ENCODE assay signal across 8 cellular contexts in genomic region chr14:77459072-77459723, GRCh38. TPM values are rescaled to one million over a fixed set of nuclear protein-coding genes. Genes with fewer than 3 reads are reported as not detected.
A peak's percentile ranks its signal among the peaks of the same experiment; 100 is the strongest.
DNase-seq lines count a peak whose midpoint lies in the region; ATAC-seq and TF ChIP-seq lines count a peak whose summit lies in the region.

No MANE protein-coding gene starts in this region.

- H2AFZ ChIP-seq in PC-3 (ENCODE audit: low read length): no peak overlapping the region

- H3K27me3 ChIP-seq in CD4-positive, alpha-beta T cell (ENCODE audit: control insufficient read depth, insufficient read depth, low read length): no peaks in the 10 kb centered on the region
- H3K27me3 ChIP-seq in PC-3 (ENCODE audit: low read length) (no peaks in the 10 kb centered on the region), tibial artery (no peaks in the 10 kb centered on the region)

- H3K4me2 ChIP-seq in PC-3 (ENCODE audit: low read length): peak overlapping the region; percentile 92

- peak; percentile 54 for TF ChIP-seq CTCF in CD4-positive, alpha-beta T cell (IDR thresholded peaks at IDR 0.05)
- TF ChIP-seq CTCF in PC-3 (conservative IDR thresholded peaks at IDR 0.05; ENCODE audit: low read depth, low read length) (peak; percentile 98), foreskin fibroblast (IDR thresholded peaks at IDR 0.05; ENCODE audit: low read depth, low read length) (peak; percentile 67), omental fat pad (IDR thresholded peaks at IDR 0.05) (no peak), tibial artery (IDR thresholded peaks at IDR 0.05) (peak; percentile 31 to 39)

- peak overlapping the region; percentile 90 for H3K9ac ChIP-seq in PC-3 (ENCODE audit: low read length)

- peaks cover 52% of the 10 kb centered on the region for H3K79me2 ChIP-seq in PC-3 (ENCODE audit: low read length)

- H3K9me3 Mint-ChIP-seq in CD4-positive, alpha-beta T cell: no peaks in the 10 kb centered on the region
- no peaks in the 10 kb centered on the region for H3K9me3 Mint-ChIP-seq in activated T-helper 17 cell treated with anti-CD3 and anti-CD28 coated beads, Interleukin-2, amount 50 U/mL, for 72 hours

- peaks cover 48% of the 10 kb centered on the region for H3K4me1 Mint-ChIP-seq in CD4-positive, alpha-beta T cell (ENCODE audit: low read depth)
- H3K4me1 Mint-ChIP-seq in activated T-helper 17 cell treated with anti-CD3 and anti-CD28 coated beads, Interleukin-2, amount 50 U/mL, for 72 hours: peaks cover 23% of the 10 kb centered on the region

- no peak for ATAC-seq in CD4-positive, alpha-beta T cell (ENCODE audit: poor library complexity)
- no peak for ATAC-seq in PC-3
- no peak for ATAC-seq in activated T-helper 17 cell treated with anti-CD3 and anti-CD28 coated beads, Interleukin-2, amount 50 U/mL, for 72 hours (replicated peaks)
- ATAC-seq in omental fat pad (ENCODE audit: low FRiP score): no peak
- no peak for ATAC-seq in HG03442 (IDR thresholded peaks at IDR 0.05; ENCODE audit: unreplicated experiment)

- no peak overlapping the region for H3K27ac ChIP-seq in CD4-positive, alpha-beta T cell (ENCODE audit: low read depth, low read length)
- H3K27ac ChIP-seq in PC-3 (ENCODE audit: low read length) (no peak overlapping the region), tibial artery (peak overlapping the region in 1 of 2 donors; percentile 94)

- POLR2A ChIA-PET in CD4-positive, alpha-beta T cell (lab: Charles Lee): interaction anchor here (1.5 to 3.0 kb wide), 2 partner anchors 138 to 249 kb away, joined by 5 to 14 read pairs; partner anchors contain the start of genes ALKBH1, GSTZ1, POMT2 and SLIRP
- POLR2A ChIA-PET in PC-3 (lab: Charles Lee; ENCODE audit: unreplicated experiment): interaction anchor here (0.6 kb wide), 1 partner anchor 970 kb away, joined by 3 read pairs; no protein-coding TSS in a partner anchor

- CTCF ChIA-PET in CD4-positive, alpha-beta T cell (lab: Charles Lee): interaction anchor here (1.0 to 1.2 kb wide), 5 partner anchors 8 to 301 kb away, joined by 3 to 5 read pairs (median 3); no protein-coding TSS in a partner anchor
- CTCF ChIA-PET in PC-3 (lab: Charles Lee): interaction anchor here (0.5 to 1.5 kb wide), 5 partner anchors 83 to 259 kb away, joined by 3 to 5 read pairs (median 3); partner anchors contain the start of gene TMED8

- peak overlapping the region; percentile 90 for H3K27ac Mint-ChIP-seq in CD4-positive, alpha-beta T cell
- H3K27ac Mint-ChIP-seq in activated T-helper 17 cell treated with anti-CD3 and anti-CD28 coated beads, Interleukin-2, amount 50 U/mL, for 72 hours: peak overlapping the region; percentile 100

- DNase-seq in CD4-positive, alpha-beta T cell: peak; percentile 13 to 55 (median 42)
- DNase-seq in HT-29 (ENCODE audit: low spot score) (peak; percentile 79), PC-3 (peak; percentile 82), foreskin fibroblast (peak; percentile 56 to 85), omental fat pad (ENCODE audit: low spot score) (peak; percentile 83), tibial artery (peak in 1 of 2 donors; percentile 77)

- H3K9me3 ChIP-seq in CD4-positive, alpha-beta T cell (ENCODE audit: control insufficient read depth, low read length): no peaks in the 10 kb centered on the region
- H3K9me3 ChIP-seq in PC-3 (ENCODE audit: low read length) (no peaks in the 10 kb centered on the region), tibial artery (no peaks in the 10 kb centered on the region)

- H3K4me3 ChIP-seq in PC-3 (ENCODE audit: low read length) (peak overlapping the region; percentile 82), foreskin fibroblast (ENCODE audit: low read depth in 1 of 2, low read length in 2 of 2) (peak overlapping the region; percentile 81 to 94), tibial artery (peak overlapping the region; percentile 89)

- H3K36me3 ChIP-seq in PC-3 (ENCODE audit: low read depth, low read length) (peaks cover 33% of the 10 kb centered on the region), tibial artery (peaks cover 42 to 46% (median 46%) of the 10 kb centered on the region in 3 donors)

- H3K27me3 Mint-ChIP-seq in CD4-positive, alpha-beta T cell: no peaks in the 10 kb centered on the region
- no peaks in the 10 kb centered on the region for H3K27me3 Mint-ChIP-seq in activated T-helper 17 cell treated with anti-CD3 and anti-CD28 coated beads, Interleukin-2, amount 50 U/mL, for 72 hours

- no peaks in the 10 kb centered on the region for H3K9me2 ChIP-seq in PC-3 (replicated peaks; ENCODE audit: low read length)

- peaks cover 67% of the 10 kb centered on the region for H3K36me3 Mint-ChIP-seq in CD4-positive, alpha-beta T cell (ENCODE audit: low read depth)
- H3K36me3 Mint-ChIP-seq in activated T-helper 17 cell treated with anti-CD3 and anti-CD28 coated beads, Interleukin-2, amount 50 U/mL, for 72 hours (ENCODE audit: low read depth): peaks cover 77% of the 10 kb centered on the region

- H3K4me3 Mint-ChIP-seq in CD4-positive, alpha-beta T cell: peak overlapping the region; percentile 100
- peak overlapping the region; percentile 98 for H3K4me3 Mint-ChIP-seq in activated T-helper 17 cell treated with anti-CD3 and anti-CD28 coated beads, Interleukin-2, amount 50 U/mL, for 72 hours

- no TSS peak for BruUV-seq in PC-3 (replicated peaks; lab: Mats Ljungman, UMichigan)

- no peaks in the 10 kb centered on the region for H3F3A ChIP-seq in PC-3 (ENCODE audit: low read length, unreplicated experiment)

- intact Hi-C loops in CD4-positive, alpha-beta T cell (cut with DNase I, micrococcal nuclease): loop anchor here (1.0 to 5.0 kb wide), 6 partner anchors 93 to 1477 kb away; partner anchors contain the start of genes ANGEL1 (in 1 of the 2), SNW1 (in 1 of the 2), SPTLC2 (in 1 of the 2) and TGFB3 (in 1 of the 2)
- intact Hi-C loops in PC-3 (cut with micrococcal nuclease): loop anchor here (1.0 to 5.0 kb wide), 3 partner anchors 92 to 307 kb away; partner anchors contain the start of gene SPTLC2
- intact Hi-C loops in tibial artery (cut with DNase I; ENCODE audit: low total_unique reads): loop anchor here (5.0 kb wide), 2 partner anchors 98 to 248 kb away; partner anchors contain the start of genes ALKBH1 and SLIRP

- peaks cover 13% of the 10 kb centered on the region for H4K20me1 ChIP-seq in PC-3 (ENCODE audit: low read length)

- H3K4me1 ChIP-seq in PC-3 (ENCODE audit: insufficient read depth, low read length): peaks cover 19% of the 10 kb centered on the region
- peaks cover 0 to 31% (median 21%) of the 10 kb centered on the region in 4 donors for H3K4me1 ChIP-seq in tibial artery

RNA-seq across cellular contexts. Expression of gene AHSA1, which starts 1.3 kb away (rescaled TPM):
- 10 to 100 TPM; 28.7 to 33.7 TPM for total RNA-seq in CD4-positive, alpha-beta T cell
- total RNA-seq in HT-29 (2014; rRNA removed; shearing (Covaris generic)): 118 and 124 TPM in 2 replicates
- total RNA-seq in PC-3 (2014; rRNA removed) (215 and 217 TPM in 2 replicates), omental fat pad (100 to 1,000 TPM in 2 of 4 donors, 10 to 100 TPM in 2; 82.4 to 158 (median 101) TPM)
- 100 to 1,000 TPM; 143 to 283 TPM for total RNA-seq in activated T-helper 17 cell treated with anti-CD3 and anti-CD28 coated beads, Interleukin-2, amount 50 U/mL, for 72 hours

RNA-seq across cellular contexts. Expression of gene VIPAS39, which starts 1.8 kb away (rescaled TPM):
- total RNA-seq in CD4-positive, alpha-beta T cell: 1 to 10 TPM; 7.6 to 8.7 TPM
- 6.3 and 6.6 TPM in 2 replicates for total RNA-seq in HT-29 (2014; rRNA removed; shearing (Covaris generic))
- total RNA-seq in PC-3 (2014; rRNA removed) (20.1 and 20.2 TPM in 2 replicates), omental fat pad (10 to 100 TPM in 3 of 4 donors, 1 to 10 TPM in 1; 9.5 to 17.3 (median 14.3) TPM)
- 10 to 100 TPM; 19.0 to 25.9 TPM for total RNA-seq in activated T-helper 17 cell treated with anti-CD3 and anti-CD28 coated beads, Interleukin-2, amount 50 U/mL, for 72 hours

RNA-seq across cellular contexts. Expression of gene NOXRED1, which starts 35.9 kb away (rescaled TPM):
- total RNA-seq in CD4-positive, alpha-beta T cell: under 1 TPM; 0.16 to 0.42 TPM
- not detected in 2 replicates for total RNA-seq in HT-29 (2014; rRNA removed; shearing (Covaris generic))
- 0.33 and 0.46 TPM in 2 replicates for total RNA-seq in PC-3 (2014; rRNA removed)
- 1 to 10 TPM in 1 of 2 donors, under 1 TPM in 1; 0.89 to 1.0 TPM for total RNA-seq in activated T-helper 17 cell treated with anti-CD3 and anti-CD28 coated beads, Interleukin-2, amount 50 U/mL, for 72 hours
- total RNA-seq in omental fat pad: under 1 TPM in 2 of 4 donors, not detected in 2; 0.28 to 0.47 TPM

RNA-seq across cellular contexts. Expression of gene ISM2, which starts 39.4 kb away (rescaled TPM):
- total RNA-seq in CD4-positive, alpha-beta T cell: not detected
- not detected in 2 replicates for total RNA-seq in HT-29 (2014; rRNA removed; shearing (Covaris generic))
- 0.95 TPM in 1 of 2 replicates, not detected in the other for total RNA-seq in PC-3 (2014; rRNA removed)
- under 1 TPM in 1 of 2 donors, not detected in 1; 0.21 TPM for total RNA-seq in activated T-helper 17 cell treated with anti-CD3 and anti-CD28 coated beads, Interleukin-2, amount 50 U/mL, for 72 hours
- 1 to 10 TPM in 2 of 4 donors, under 1 TPM in 1, not detected in 1; 0.72 to 2.3 (median 1.4) TPM for total RNA-seq in omental fat pad

Comparison
In these comparisons a context has a peak if more than half of its experiments do, and no peak if none do; other contexts are left out.
1. CTCF ChIP-seq: peak in CD4-positive, alpha-beta T cell (single experiment), PC-3 (single experiment), foreskin fibroblast (single experiment) and tibial artery (2 of 2); none in omental fat pad (0 of 3).
2. Peak in every context shown above with its lines, with median percentiles within 50 percentile points of each other: H3K4me3 ChIP-seq.